Comparison of ENCODE assay signal across 22 cellular contexts in genomic region chr5:72034710-72035109, GRCh38.
"Had no signal": no experiment of that assay in that cellular context is flagged by ENCODE, and none has a peak within 500 bp of the region (broad histone marks: within the 10 kb centered on the region; RNA-seq: fewer than 3 reads in every experiment).

No MANE protein-coding gene starts in this region.

- H3K27ac Mint-ChIP-seq: activated B cell treated with CpG ODN at 0.5 μM for 24 hours; activated CD8-positive, alpha-beta T cell treated with anti-CD3 and anti-CD28 coated beads for 36 hours; activated naive CD8-positive, alpha-beta T cell treated with anti-CD3 and anti-CD28 coated beads for 36 hours; activated T-helper 17 cell treated with anti-CD3 and anti-CD28 coated beads, Interleukin-2, amount 50 U/mL, for 72 hours; naive B cell; stimulated activated memory B cell treated with anti-CD40 and anti-IgM and Interleukin-4, amounts not matched to agents 10 μg/mL and 1 μg/mL and 100 μg/mL, for 72 hours had no signal

- DNase-seq: activated B cell treated with CpG ODN at 0.5 μM for 24 hours; activated CD4-positive, alpha-beta T cell treated with anti-CD3 and anti-CD28 coated beads for 4 hours; activated CD8-positive, alpha-beta T cell treated with anti-CD3 and anti-CD28 coated beads for 36 hours; activated naive CD4-positive, alpha-beta T cell; activated naive CD8-positive, alpha-beta T cell treated with anti-CD3 and anti-CD28 coated beads for 36 hours; activated T-cell treated with anti-CD3 and anti-CD28 coated beads, Interleukin-2, amount 50 U/mL, for 1 hour; amygdala; dorsolateral prefrontal cortex; hypothalamus; islet precursor cell; mammary epithelial cell; mucosa of descending colon; naive B cell; spleen; stimulated activated CD4-positive, alpha-beta T cell treated with anti-CD3 and anti-CD28 coated beads, Interleukin-4, amount 100 ng/mL, for 4 hours; testis; upper lobe of left lung had no signal

- H3K4me1 ChIP-seq: spleen, testis, upper lobe of left lung had no signal

- H3K4me3 ChIP-seq: cardiac muscle cell, dorsolateral prefrontal cortex, mucosa of descending colon, spleen, testis, upper lobe of left lung had no signal

- H3K27me3 ChIP-seq: cardiac muscle cell, dorsolateral prefrontal cortex, foreskin keratinocyte, testis, upper lobe of left lung had no signal

- H3K27ac ChIP-seq: cardiac muscle cell, foreskin keratinocyte, spleen, testis, upper lobe of left lung had no signal

- H3K36me3 ChIP-seq: cardiac muscle cell, spleen, upper lobe of left lung had no signal

- H3K36me3 Mint-ChIP-seq: activated naive CD8-positive, alpha-beta T cell treated with anti-CD3 and anti-CD28 coated beads for 36 hours; naive B cell; stimulated activated memory B cell treated with anti-CD40 and anti-IgM and Interleukin-4, amounts not matched to agents 10 μg/mL and 1 μg/mL and 100 μg/mL, for 72 hours had no signal

- H3K4me1 Mint-ChIP-seq: activated B cell treated with CpG ODN at 0.5 μM for 24 hours; activated naive CD8-positive, alpha-beta T cell treated with anti-CD3 and anti-CD28 coated beads for 36 hours; activated T-helper 17 cell treated with anti-CD3 and anti-CD28 coated beads, Interleukin-2, amount 50 U/mL, for 72 hours; naive B cell; stimulated activated memory B cell treated with anti-CD40 and anti-IgM and Interleukin-4, amounts not matched to agents 10 μg/mL and 1 μg/mL and 100 μg/mL, for 72 hours had no signal

- ATAC-seq: activated CD8-positive, alpha-beta T cell treated with anti-CD3 and anti-CD28 coated beads for 36 hours; activated T-helper 17 cell treated with anti-CD3 and anti-CD28 coated beads, Interleukin-2, amount 50 U/mL, for 72 hours; left lobe of liver; mucosa of descending colon; stimulated activated memory B cell treated with anti-CD40 and anti-IgM and Interleukin-4, amounts not matched to agents 10 μg/mL and 1 μg/mL and 100 μg/mL, for 72 hours had no signal

- H3K9me3 Mint-ChIP-seq: activated B cell treated with CpG ODN at 0.5 μM for 24 hours; activated CD8-positive, alpha-beta T cell treated with anti-CD3 and anti-CD28 coated beads for 36 hours; activated naive CD8-positive, alpha-beta T cell treated with anti-CD3 and anti-CD28 coated beads for 36 hours; activated T-helper 17 cell treated with anti-CD3 and anti-CD28 coated beads, Interleukin-2, amount 50 U/mL, for 72 hours had no signal

- H3K9me3 ChIP-seq: mucosa of descending colon, spleen, testis, upper lobe of left lung had no signal

- H3K4me3 Mint-ChIP-seq: activated B cell treated with CpG ODN at 0.5 μM for 24 hours; activated CD8-positive, alpha-beta T cell treated with anti-CD3 and anti-CD28 coated beads for 36 hours; activated naive CD8-positive, alpha-beta T cell treated with anti-CD3 and anti-CD28 coated beads for 36 hours; activated T-helper 17 cell treated with anti-CD3 and anti-CD28 coated beads, Interleukin-2, amount 50 U/mL, for 72 hours; naive B cell; stimulated activated memory B cell treated with anti-CD40 and anti-IgM and Interleukin-4, amounts not matched to agents 10 μg/mL and 1 μg/mL and 100 μg/mL, for 72 hours had no signal
